In the genomic region with DNA sequence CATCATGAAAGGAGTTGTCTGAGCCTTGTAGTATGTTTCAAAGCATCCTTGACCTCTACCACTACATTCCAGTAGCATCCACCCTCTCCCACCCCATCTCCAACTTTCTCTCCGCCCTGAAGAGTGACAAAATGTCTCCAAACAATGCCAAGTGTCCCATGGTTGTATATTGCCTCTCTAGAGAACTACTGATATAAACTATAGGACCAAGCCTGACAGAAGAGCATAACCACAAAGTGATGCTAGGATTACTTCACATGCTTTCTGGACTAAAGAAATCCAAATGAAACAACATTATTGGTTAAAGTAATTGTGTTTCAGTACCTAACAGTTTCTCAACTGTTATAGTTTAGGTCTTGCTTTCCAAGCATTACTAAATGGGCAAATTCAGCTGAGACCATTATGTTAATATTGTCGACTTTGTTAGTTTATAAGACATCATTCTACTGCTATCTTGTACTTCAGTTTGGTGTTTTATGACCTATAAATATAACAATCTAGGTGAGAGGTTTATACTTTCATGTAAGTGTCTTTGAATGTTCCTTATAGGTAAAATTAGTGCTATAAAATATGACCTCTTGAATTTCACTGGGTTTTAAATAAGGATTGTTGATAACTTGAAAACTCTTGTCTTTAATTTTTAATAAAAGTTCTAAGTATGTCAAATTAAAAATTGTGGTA, we compare ENCODE assay signal across 22 cellular contexts.
"Had no signal": no experiment of that assay in that cellular context is flagged by ENCODE, and none has a peak within 500 bp of the region (broad histone marks: within the 10 kb centered on the region; RNA-seq: fewer than 3 reads in every experiment).

No MANE protein-coding gene starts in this region.

- H3K27ac ChIP-seq: coronary artery, lower lobe of right lung, neural progenitor cell, prostate gland, right atrium auricular region, spleen, thoracic aorta, vagina had no signal

- H3K27me3 ChIP-seq: neural progenitor cell, right atrium auricular region, spleen, vagina had no signal

- H3K4me1 Mint-ChIP-seq: immature natural killer cell, neural progenitor cell had no signal

- H3K9me3 ChIP-seq: lower lobe of right lung, prostate gland, right atrium auricular region, spleen, thoracic aorta, vagina had no signal

- FAIRE-seq: frontal cortex had no signal

- H3K4me3 ChIP-seq: coronary artery, lower lobe of right lung, neural progenitor cell, prostate gland, right atrium auricular region, spleen, thoracic aorta, vagina had no signal

- H3K27ac Mint-ChIP-seq: immature natural killer cell; natural killer cell treated with Interleukin-12 subunit alpha and Interleukin-12 subunit beta and Interleukin-15 and Interleukin-18, amount 100 ng/mL, for 72 hours; neural progenitor cell; stimulated activated naive B cell treated with anti-CD40 and anti-IgM and Interleukin-4, amounts not matched to agents 10 μg/mL and 1 μg/mL and 100 μg/mL, for 72 hours; stimulated activated naive CD8-positive, alpha-beta T cell treated with anti-CD3 and anti-CD28 coated beads, Interleukin-15, Interleukin-2, amounts not matched to agents 100 ng/mL and 50 ng/mL, for 24 hours had no signal

- H3K4me1 ChIP-seq: lower lobe of right lung, neural progenitor cell, prostate gland, right atrium auricular region, spleen, vagina had no signal

- ATAC-seq: left ventricle myocardium superior; lower lobe of right lung; natural killer cell treated with Interleukin-12 subunit alpha and Interleukin-12 subunit beta and Interleukin-15 and Interleukin-18, amount 100 ng/mL, for 72 hours; sciatic nerve; stimulated activated naive B cell treated with anti-CD40 and anti-IgM and Interleukin-4, amounts not matched to agents 10 μg/mL and 1 μg/mL and 100 μg/mL, for 72 hours had no signal

- H3K36me3 Mint-ChIP-seq: immature natural killer cell; natural killer cell treated with Interleukin-12 subunit alpha and Interleukin-12 subunit beta and Interleukin-15 and Interleukin-18, amount 100 ng/mL, for 72 hours; neural progenitor cell; stimulated activated naive B cell treated with anti-CD40 and anti-IgM and Interleukin-4, amounts not matched to agents 10 μg/mL and 1 μg/mL and 100 μg/mL, for 72 hours had no signal

- H3K4me2 ChIP-seq: neural progenitor cell had no signal

- DNase-seq: dermis blood vessel endothelial cell; effector memory CD4-positive, alpha-beta T cell; hypothalamus; immature natural killer cell; islet precursor cell; kidney glomerular epithelial cell; left ventricle myocardium superior; lower lobe of right lung; spleen; stimulated activated CD4-positive, alpha-beta T cell treated with anti-CD3 and anti-CD28 coated beads, Interleukin-2, amount 100 ng/mL, for 48 hours; stimulated activated naive B cell treated with anti-CD40 and anti-IgM and Interleukin-4, amounts not matched to agents 10 μg/mL and 1 μg/mL and 100 μg/mL, for 72 hours; trophoblast cell had no signal

- H3K4me3 Mint-ChIP-seq: immature natural killer cell; natural killer cell treated with Interleukin-12 subunit alpha and Interleukin-12 subunit beta and Interleukin-15 and Interleukin-18, amount 100 ng/mL, for 72 hours; neural progenitor cell; stimulated activated naive B cell treated with anti-CD40 and anti-IgM and Interleukin-4, amounts not matched to agents 10 μg/mL and 1 μg/mL and 100 μg/mL, for 72 hours; stimulated activated naive CD8-positive, alpha-beta T cell treated with anti-CD3 and anti-CD28 coated beads, Interleukin-15, Interleukin-2, amounts not matched to agents 100 ng/mL and 50 ng/mL, for 24 hours had no signal

- H3K36me3 ChIP-seq: lower lobe of right lung, neural progenitor cell, prostate gland, right atrium auricular region, spleen, thoracic aorta, vagina had no signal

- H3K9me3 Mint-ChIP-seq: natural killer cell treated with Interleukin-12 subunit alpha and Interleukin-12 subunit beta and Interleukin-15 and Interleukin-18, amount 100 ng/mL, for 72 hours; neural progenitor cell; stimulated activated naive B cell treated with anti-CD40 and anti-IgM and Interleukin-4, amounts not matched to agents 10 μg/mL and 1 μg/mL and 100 μg/mL, for 72 hours; stimulated activated naive CD8-positive, alpha-beta T cell treated with anti-CD3 and anti-CD28 coated beads, Interleukin-15, Interleukin-2, amounts not matched to agents 100 ng/mL and 50 ng/mL, for 24 hours had no signal
